Comparison of ENCODE assay signal across 21 cellular contexts in the genomic region with DNA sequence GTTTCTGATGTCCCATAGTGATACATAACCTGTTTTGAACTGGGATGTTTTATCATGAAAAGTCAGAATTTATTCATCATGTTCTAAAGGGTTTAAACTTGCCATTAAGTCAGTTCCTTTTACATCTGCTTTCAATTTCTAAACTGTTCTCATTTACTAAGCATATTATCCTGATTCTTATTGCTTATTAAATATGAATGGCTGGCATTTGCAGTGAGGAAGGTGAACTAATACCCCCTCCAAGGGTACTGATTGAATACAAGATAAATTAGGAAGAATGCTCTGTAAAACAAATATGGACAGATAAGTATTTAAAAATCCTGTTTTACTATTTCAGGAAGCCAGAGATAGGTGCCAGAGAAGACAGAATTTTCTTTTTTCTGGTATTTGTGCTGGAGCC.
DNase-seq lines count a peak whose midpoint lies in the region; ATAC-seq, FAIRE-seq and TF ChIP-seq lines count a peak whose summit lies in the region.
"Had no signal": no experiment of that assay in that cellular context is flagged by ENCODE, and none has a peak within 500 bp of the region (broad histone marks: within the 10 kb centered on the region; RNA-seq: fewer than 3 reads in every experiment).

No MANE protein-coding gene starts in this region.

- H3K4me3 ChIP-seq in SK-N-MC (no peak overlapping the region), astrocyte (ENCODE audit: insufficient read depth, low read depth, low read length) (no peak overlapping the region), mesenchymal stem cell (ENCODE audit: insufficient read depth in 1 of 2, low read depth in 1 of 2, low read length in 2 of 2) (no peak overlapping the region)
- H3K4me3 ChIP-seq: GM12878, GM23248, HAP-1 had no signal

- H3K9me3 ChIP-seq in SK-N-MC (ENCODE audit: low read depth, low read length) (no peaks in the 10 kb centered on the region), astrocyte (ENCODE audit: insufficient read depth, low read depth, low read length) (no peaks in the 10 kb centered on the region), mesenchymal stem cell (ENCODE audit: control insufficient read depth, low read length) (no peaks in the 10 kb centered on the region)
- H3K9me3 ChIP-seq: BE2C, HAP-1 had no signal

- H3K27me3 ChIP-seq in astrocyte (ENCODE audit: insufficient read depth, low read length) (no peaks in the 10 kb centered on the region), mesenchymal stem cell (ENCODE audit: control insufficient read depth in 1 of 2, insufficient read depth in 1 of 2, low read length in 2 of 2) (no peaks in the 10 kb centered on the region)
- H3K27me3 ChIP-seq: BE2C had no signal

- H3K36me3 Mint-ChIP-seq in astrocyte (ENCODE audit: low read depth, unreplicated experiment) (peaks cover 20% of the 10 kb centered on the region), chondrocyte (ENCODE audit: low read depth) (peaks cover 7% of the 10 kb centered on the region)

- H2BK15ac ChIP-seq in mesenchymal stem cell (ENCODE audit: low read depth, poor library complexity, severe bottlenecking) = no peak overlapping the region

- H3K27me3 Mint-ChIP-seq in astrocyte (ENCODE audit: low read depth, unreplicated experiment) = no peaks in the 10 kb centered on the region
- no peaks in the 10 kb centered on the region for H3K27me3 Mint-ChIP-seq in chondrocyte (ENCODE audit: low read depth)
- H3K27me3 Mint-ChIP-seq: CD4-positive, CD25-positive, alpha-beta regulatory T cell; CD8-positive, alpha-beta memory T cell had no signal

- H3K27ac ChIP-seq in SK-N-MC = peak overlapping the region; percentile 39; the same call in 1 of the 2 replicates
- H3K27ac ChIP-seq in astrocyte (ENCODE audit: low read depth, low read length) = no peak overlapping the region
- no peak overlapping the region for H3K27ac ChIP-seq in mesenchymal stem cell (ENCODE audit: low read length, poor library complexity, severe bottlenecking)
- H3K27ac ChIP-seq: GM23248 had no signal

- H2BK120ac ChIP-seq in mesenchymal stem cell (ENCODE audit: low read depth, low read length) = no peak overlapping the region

- H4K20me1 ChIP-seq in astrocyte (ENCODE audit: insufficient read depth, low read length) = peaks cover 5% of the 10 kb centered on the region

- no peak overlapping the region for H3K4me2 ChIP-seq in astrocyte (ENCODE audit: low read length)
- H3K4me2 ChIP-seq in mesenchymal stem cell (ENCODE audit: low read length, poor library complexity, severe bottlenecking) = no peak overlapping the region

- no peak overlapping the region for H3K23ac ChIP-seq in mesenchymal stem cell (ENCODE audit: low read length in 2 of 2)

- no peak for ATAC-seq in HG02610 (IDR thresholded peaks at IDR 0.05; ENCODE audit: unreplicated experiment)
- ATAC-seq: GM12878 had no signal

- TF ChIP-seq CTCF in astrocyte (IDR thresholded peaks at IDR 0.05; ENCODE audit: insufficient read depth, low read depth, low read length) = no peak
- TF ChIP-seq CTCF in chondrocyte (IDR thresholded peaks at IDR 0.05) = no peak

- no peak overlapping the region for H3K4ac ChIP-seq in mesenchymal stem cell (ENCODE audit: low read depth in 1 of 2, low read length in 2 of 2)

- in situ Hi-C loops in KBM-7 (cut with MboI; ENCODE audit: low pct_unique_long_range_greater_than_20kb, low sequenced_read_pairs) = no loop called here

- no peak overlapping the region for H3K4me3 Mint-ChIP-seq in astrocyte (ENCODE audit: unreplicated experiment)
- no peak overlapping the region for H3K4me3 Mint-ChIP-seq in chondrocyte (ENCODE audit: unreplicated experiment)
- H3K4me3 Mint-ChIP-seq: CD4-positive, CD25-positive, alpha-beta regulatory T cell; CD8-positive, alpha-beta memory T cell had no signal

- H2AK5ac ChIP-seq in mesenchymal stem cell (ENCODE audit: low read length, severe bottlenecking) = no peak overlapping the region

- FAIRE-seq in astrocyte (lab: Jason Lieb, UNC) = no peak
- FAIRE-seq: A204.1, GM12878 had no signal

- peaks cover 20% of the 10 kb centered on the region for H3K79me1 ChIP-seq in mesenchymal stem cell (replicated peaks; ENCODE audit: low read length, poor library complexity, severe bottlenecking)

- H3K27ac Mint-ChIP-seq in astrocyte (ENCODE audit: unreplicated experiment) (no peak overlapping the region), chondrocyte (ENCODE audit: unreplicated experiment) (no peak overlapping the region)

- H4K8ac ChIP-seq in mesenchymal stem cell (ENCODE audit: low read length) = no peak overlapping the region

- H2BK12ac ChIP-seq in mesenchymal stem cell (ENCODE audit: low read length in 2 of 2) = no peak overlapping the region

- H4K91ac ChIP-seq in mesenchymal stem cell (ENCODE audit: low read length) = no peak overlapping the region

- peak overlapping the region; percentile 2 for H3K9ac ChIP-seq in SK-N-MC (ENCODE audit: insufficient read length)
- H3K9ac ChIP-seq in astrocyte (ENCODE audit: low read length) = peak overlapping the region; percentile 7
- peak overlapping the region; percentile 63 for H3K9ac ChIP-seq in mesenchymal stem cell (ENCODE audit: low read length)
- H3K9ac ChIP-seq: GM23248 had no signal

- DNase-seq in SK-N-MC (ENCODE audit: low read depth, low spot score) = no peak
- no peak for DNase-seq in astrocyte (ENCODE audit: low read depth)
- DNase-seq in mesenchymal stem cell = no peak
- DNase-seq in KBM-7 = no peak
- no peak for DNase-seq in RKO (ENCODE audit: low spot score)
- DNase-seq in chondrocyte (ENCODE audit: low spot score) = no peak
- DNase-seq: ACHN; C1 segment of cervical spinal cord; CD4-positive, CD25-positive, alpha-beta regulatory T cell; CD8-positive, alpha-beta memory T cell; COR-L47; DMS 273 treated with DMSO at 0.1 percent for 48 hours; DMS53; DND-41; EL; GM23248 had no signal

- no peak overlapping the region for H2BK5ac ChIP-seq in mesenchymal stem cell (ENCODE audit: low read depth, low read length, poor library complexity, severe bottlenecking)

- H2AFZ ChIP-seq in astrocyte (ENCODE audit: low read depth, low read length) (no peak overlapping the region), mesenchymal stem cell (ENCODE audit: low read depth, low read length) (no peak overlapping the region)
- H2AFZ ChIP-seq: GM23248 had no signal

- H3K79me2 ChIP-seq in astrocyte (ENCODE audit: insufficient read depth, low read length) = no peaks in the 10 kb centered on the region

- H3K18ac ChIP-seq in mesenchymal stem cell (ENCODE audit: low read depth in 1 of 2, low read length in 2 of 2) = no peak overlapping the region

- H3K9me3 Mint-ChIP-seq in astrocyte (ENCODE audit: unreplicated experiment) (no peaks in the 10 kb centered on the region), chondrocyte (ENCODE audit: low read depth) (no peaks in the 10 kb centered on the region)
- H3K9me3 Mint-ChIP-seq: CD4-positive, CD25-positive, alpha-beta regulatory T cell; CD8-positive, alpha-beta memory T cell had no signal

- H3K14ac ChIP-seq in mesenchymal stem cell (ENCODE audit: low read length in 2 of 2) = no peak overlapping the region

- peaks cover 9% of the 10 kb centered on the region for H3K4me1 ChIP-seq in astrocyte (ENCODE audit: insufficient read depth, low read length)
- peaks cover 3% of the 10 kb centered on the region for H3K4me1 ChIP-seq in mesenchymal stem cell (ENCODE audit: control insufficient read depth, insufficient read depth, low read depth, low read length)

- H3K36me3 ChIP-seq in SK-N-MC (ENCODE audit: insufficient read depth, low read length) = peaks cover 5% of the 10 kb centered on the region; the same call in 1 of the 2 replicates
- H3K36me3 ChIP-seq in astrocyte (ENCODE audit: insufficient read depth, low read length) = peaks cover 25% of the 10 kb centered on the region
- H3K36me3 ChIP-seq in mesenchymal stem cell (ENCODE audit: control insufficient read depth in 1 of 2, insufficient read depth in 2 of 2, low read depth in 1 of 2, low read length in 2 of 2) = peaks cover 29 to 60% of the 10 kb centered on the region in 2 experiments

- H3K4me1 Mint-ChIP-seq in astrocyte (ENCODE audit: low read depth, unreplicated experiment) (peaks cover 4% of the 10 kb centered on the region), chondrocyte (ENCODE audit: low read depth) (peaks cover 4% of the 10 kb centered on the region)

Comparison
In these comparisons a context has a peak if more than half of its experiments do, and no peak if none do; other contexts are left out.
1. H3K9ac ChIP-seq: peak in every context shown above with its lines; median percentile 63 in mesenchymal stem cell; 7 in astrocyte; 2 in SK-N-MC.